ENCODE assay signal across 17 cellular contexts in the genomic region with DNA sequence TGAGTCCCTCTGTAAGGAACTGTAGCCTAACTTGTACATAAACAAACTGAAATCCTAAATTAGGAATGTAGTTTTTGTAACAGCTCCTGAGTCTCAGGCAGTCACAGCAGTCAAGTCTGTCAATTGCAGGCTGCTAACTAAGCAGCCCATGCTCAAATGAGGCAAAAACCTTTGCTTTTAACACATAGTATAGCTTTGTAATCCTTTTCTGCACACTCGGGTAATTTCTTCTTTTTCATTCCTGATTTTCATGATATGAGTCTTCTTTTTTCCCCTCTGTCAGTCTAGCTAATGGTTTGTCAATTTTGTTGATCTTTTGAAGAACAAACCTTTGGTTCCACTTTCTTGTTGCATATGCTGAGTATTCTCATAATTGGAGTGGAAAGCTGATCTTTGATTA.
"Had no signal": no experiment of that assay in that cellular context is flagged by ENCODE, and none has a peak within 500 bp of the region (broad histone marks: within the 10 kb centered on the region; RNA-seq: fewer than 3 reads in every experiment).

No MANE protein-coding gene starts in this region.

- H3K4me3 Mint-ChIP-seq: activated CD4-positive, alpha-beta T cell treated with anti-CD3 and anti-CD28 coated beads, Interleukin-2, amount 10 ng/mL, durations not matched to agents 7 days and 5 days; activated naive CD4-positive, alpha-beta T cell treated with anti-CD3 and anti-CD28 coated beads for 36 hours; central memory CD8-positive, alpha-beta T cell; stimulated activated naive CD8-positive, alpha-beta T cell treated with anti-CD3 and anti-CD28 coated beads, Interleukin-15, amount 100 ng/mL, for 72 hours had no signal

- H3K9me3 ChIP-seq: mucosa of descending colon, suprapubic skin, transverse colon, uterus had no signal

- ATAC-seq: mucosa of descending colon; stimulated activated naive CD8-positive, alpha-beta T cell treated with anti-CD3 and anti-CD28 coated beads, Interleukin-15, amount 100 ng/mL, for 72 hours had no signal

- H3K27ac ChIP-seq: brain microvascular endothelial cell, coronary artery, suprapubic skin, transverse colon, uterus had no signal

- H3K4me3 ChIP-seq: coronary artery, mucosa of descending colon, suprapubic skin, transverse colon, uterus had no signal

- H3K27me3 ChIP-seq: brain microvascular endothelial cell, suprapubic skin, transverse colon, uterus had no signal

- H3K27me3 Mint-ChIP-seq: activated CD4-positive, alpha-beta T cell treated with anti-CD3 and anti-CD28 coated beads, Interleukin-2, amount 10 ng/mL, durations not matched to agents 7 days and 5 days; central memory CD8-positive, alpha-beta T cell; naive B cell; stimulated activated naive CD8-positive, alpha-beta T cell treated with anti-CD3 and anti-CD28 coated beads, Interleukin-15, amount 100 ng/mL, for 72 hours had no signal

- H3K9me3 Mint-ChIP-seq: activated CD4-positive, alpha-beta T cell treated with anti-CD3 and anti-CD28 coated beads, Interleukin-2, amount 10 ng/mL, durations not matched to agents 7 days and 5 days; activated naive CD4-positive, alpha-beta T cell treated with anti-CD3 and anti-CD28 coated beads for 36 hours; central memory CD8-positive, alpha-beta T cell; naive B cell; stimulated activated naive CD8-positive, alpha-beta T cell treated with anti-CD3 and anti-CD28 coated beads, Interleukin-15, amount 100 ng/mL, for 72 hours had no signal

- H3K36me3 ChIP-seq: brain microvascular endothelial cell, uterus had no signal

- H3K27ac Mint-ChIP-seq: activated CD4-positive, alpha-beta T cell treated with anti-CD3 and anti-CD28 coated beads, Interleukin-2, amount 10 ng/mL, durations not matched to agents 7 days and 5 days; activated naive CD4-positive, alpha-beta T cell treated with anti-CD3 and anti-CD28 coated beads for 36 hours; stimulated activated naive CD8-positive, alpha-beta T cell treated with anti-CD3 and anti-CD28 coated beads, Interleukin-15, amount 100 ng/mL, for 72 hours had no signal

- FAIRE-seq: endometrium, frontal cortex had no signal

- H3K4me1 ChIP-seq: suprapubic skin had no signal

- DNase-seq: activated CD4-positive, alpha-beta T cell treated with anti-CD3 and anti-CD28 coated beads, Interleukin-2, amount 10 ng/mL, durations not matched to agents 7 days and 5 days; activated naive CD4-positive, alpha-beta T cell treated with anti-CD3 and anti-CD28 coated beads for 36 hours; aorta; brain microvascular endothelial cell; mesenchymal stem cell; mucosa of descending colon; naive B cell; retina; stimulated activated CD8-positive, alpha-beta memory T cell treated with anti-CD3 and anti-CD28 coated beads, Interleukin-4, amount 100 ng/mL, for 48 hours; stimulated activated naive CD8-positive, alpha-beta T cell treated with anti-CD3 and anti-CD28 coated beads, Interleukin-15, amount 100 ng/mL, for 72 hours; transverse colon; uterus had no signal
